ENCODE assay signal across 8 cellular contexts in genomic region chr10:5629789-5630436, GRCh38. TPM values are rescaled to one million over a fixed set of nuclear protein-coding genes. Genes with fewer than 3 reads are reported as not detected.
DNase-seq lines count a peak whose midpoint lies in the region; ATAC-seq and TF ChIP-seq lines count a peak whose summit lies in the region.

No MANE protein-coding gene starts in this region.

- no peak for TF ChIP-seq POLR2A in adrenal gland (IDR thresholded peaks at IDR 0.05)

- H3K4me1 ChIP-seq in adrenal gland (replicated peaks in 1 of 2) (peaks cover 8 to 18% of the 10 kb centered on the region in 2 donors), right atrium auricular region (peaks cover 0 to 11% of the 10 kb centered on the region in 2 donors)

- H3K9me3 ChIP-seq in adrenal gland (replicated peaks in 1 of 3) (no peaks in the 10 kb centered on the region), right atrium auricular region (no peaks in the 10 kb centered on the region)

- peak; percentile 85 for ATAC-seq in GM21737 (IDR thresholded peaks at IDR 0.05; ENCODE audit: unreplicated experiment)
- ATAC-seq in sciatic nerve, result peak; percentile 83
- ATAC-seq in HG02763 (IDR thresholded peaks at IDR 0.05; ENCODE audit: unreplicated experiment), result no peak

- H3K4me3 ChIP-seq in adrenal gland, result no peak overlapping the region
- H3K4me3 ChIP-seq in right atrium auricular region, result no peak overlapping the region

- DNase-seq in GDM1 (lab: John Stamatoyannopoulos, UW), result peak; percentile 62
- DNase-seq in Kasumi-1 (lab: John Stamatoyannopoulos, UW), result peak; percentile 82 to 92
- peak; percentile 66 for DNase-seq in SW480 (ENCODE audit: low spot score)
- peak; percentile 77 to 94 (median 84) for DNase-seq in adrenal gland
- peak; percentile 84 for DNase-seq in right atrium auricular region (ENCODE audit: low spot score)
- peak; percentile 90 for DNase-seq in sciatic nerve (ENCODE audit: low spot score)

- H3K27me3 ChIP-seq in adrenal gland (no peaks in the 10 kb centered on the region), right atrium auricular region (no peaks in the 10 kb centered on the region)

- H3K36me3 ChIP-seq in adrenal gland (replicated peaks in 1 of 2) (no peaks in the 10 kb centered on the region), right atrium auricular region (no peaks in the 10 kb centered on the region)

- 51 to 56% (median 53%) methylated on average over 14 of the region's 14 CpGs for WGBS in adrenal gland, 4 donors

- TF ChIP-seq CTCF in adrenal gland (IDR thresholded peaks at IDR 0.05), result peak; percentile 75 to 92 (median 84)
- TF ChIP-seq CTCF in right atrium auricular region (IDR thresholded peaks at IDR 0.05), result peak; percentile 94 to 95

- H3K27ac ChIP-seq in adrenal gland (no peak overlapping the region), right atrium auricular region (no peak overlapping the region)

- intact Hi-C loops in adrenal gland (cut with DNase I), result no loop called here
- intact Hi-C loops in sciatic nerve (cut with DNase I), result no loop called here

RNA-seq across cellular contexts. Expression of gene ASB13, which starts 36.5 kb away (rescaled TPM):
- total RNA-seq in adrenal gland (10 to 100 TPM; 34.6 to 65.9 (median 48.0) TPM), right atrium auricular region (10 to 100 TPM; 10.5 to 14.3 TPM), sciatic nerve (18.9 TPM)
- 10 to 100 TPM; 24.4 to 44.8 (median 39.1) TPM for polyA plus RNA-seq in adrenal gland

RNA-seq across cellular contexts. Expression of gene TASOR2, which starts 54.7 kb away (rescaled TPM):
- total RNA-seq in adrenal gland (100 to 1,000 TPM in 2 of 8 donors, 10 to 100 TPM in 6; 36.6 to 182 (median 53.1) TPM), right atrium auricular region (10 to 100 TPM; 41.7 to 47.3 TPM), sciatic nerve (77.3 TPM)
- polyA plus RNA-seq in adrenal gland, result 10 to 100 TPM; 15.4 to 43.4 (median 32.2) TPM
